In the genomic region with DNA sequence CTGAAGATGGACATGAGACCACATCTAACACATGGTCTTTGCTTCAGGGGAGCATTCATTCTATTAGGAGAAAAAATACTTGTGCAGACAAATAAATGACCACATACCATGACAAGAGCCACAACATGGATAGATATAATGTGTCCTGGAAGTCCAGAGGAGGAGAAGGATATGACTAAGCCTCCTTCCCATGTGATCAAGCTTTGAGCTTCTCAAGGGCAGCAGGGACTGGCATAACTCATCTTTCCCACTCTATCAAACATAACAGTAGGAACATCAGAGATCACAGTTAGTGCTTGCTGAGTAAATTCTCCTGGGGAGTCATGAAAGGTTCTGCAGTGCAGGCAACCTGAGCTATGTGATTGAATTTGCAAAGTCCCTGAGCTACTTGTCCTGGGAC, we compare ENCODE assay signal across 1 cellular context.
TF ChIP-seq lines count a peak whose summit lies in the region.

No MANE protein-coding gene starts in this region.

TF ChIP-seq in IMR-90, 13 proteins besides CTCF, POLR2A, EP300 and RAD21 (continued from another document):
- TF ChIP-seq, protein P1, sequence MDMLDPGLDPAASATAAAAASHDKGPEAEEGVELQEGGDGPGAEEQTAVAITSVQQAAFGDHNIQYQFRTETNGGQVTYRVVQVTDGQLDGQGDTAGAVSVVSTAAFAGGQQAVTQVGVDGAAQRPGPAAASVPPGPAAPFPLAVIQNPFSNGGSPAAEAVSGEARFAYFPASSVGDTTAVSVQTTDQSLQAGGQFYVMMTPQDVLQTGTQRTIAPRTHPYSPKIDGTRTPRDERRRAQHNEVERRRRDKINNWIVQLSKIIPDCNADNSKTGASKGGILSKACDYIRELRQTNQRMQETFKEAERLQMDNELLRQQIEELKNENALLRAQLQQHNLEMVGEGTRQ (IDR thresholded peaks at IDR 0.05; ENCODE audit: low read depth, low read length): peak; percentile 74
- TF ChIP-seq, protein P2, sequence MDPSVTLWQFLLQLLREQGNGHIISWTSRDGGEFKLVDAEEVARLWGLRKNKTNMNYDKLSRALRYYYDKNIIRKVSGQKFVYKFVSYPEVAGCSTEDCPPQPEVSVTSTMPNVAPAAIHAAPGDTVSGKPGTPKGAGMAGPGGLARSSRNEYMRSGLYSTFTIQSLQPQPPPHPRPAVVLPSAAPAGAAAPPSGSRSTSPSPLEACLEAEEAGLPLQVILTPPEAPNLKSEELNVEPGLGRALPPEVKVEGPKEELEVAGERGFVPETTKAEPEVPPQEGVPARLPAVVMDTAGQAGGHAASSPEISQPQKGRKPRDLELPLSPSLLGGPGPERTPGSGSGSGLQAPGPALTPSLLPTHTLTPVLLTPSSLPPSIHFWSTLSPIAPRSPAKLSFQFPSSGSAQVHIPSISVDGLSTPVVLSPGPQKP (IDR thresholded peaks at IDR 0.05; ENCODE audit: borderline replicate concordance, low read depth, low read length): no peak
- TF ChIP-seq FOS (IDR thresholded peaks at IDR 0.05; ENCODE audit: low read depth, low read length): no peak
